Comparison of ENCODE assay signal across 1 cellular context in genomic region chr22:31339148-31339832, GRCh38.
A peak's percentile ranks its signal among the peaks of the same experiment; 100 is the strongest.
TF ChIP-seq lines count a peak whose summit lies in the region.

No MANE protein-coding gene starts in this region.

TF ChIP-seq in HepG2, 621 proteins besides CTCF, POLR2A, EP300 and RAD21 (continued from another document and continues in another):
- no peak for TF ChIP-seq NR3C1 (CRISPR knock-in tag; IDR thresholded peaks at IDR 0.05)
- TF ChIP-seq MNT (IDR thresholded peaks at IDR 0.05) = no peak
- TF ChIP-seq KLF13 (CRISPR knock-in tag; IDR thresholded peaks at IDR 0.05) = no peak
- TF ChIP-seq POLR2G (IDR thresholded peaks at IDR 0.05; ENCODE audit: low read depth, low read length) = peak; percentile 42
- TF ChIP-seq ZNF430 (CRISPR knock-in tag; IDR thresholded peaks at IDR 0.05) = no peak
- TF ChIP-seq SNAPC2 (CRISPR knock-in tag; IDR thresholded peaks at IDR 0.05) = peak; percentile 38; the same call in 1 of the 2 replicates
- no peak for TF ChIP-seq ZNF570 (CRISPR knock-in tag; IDR thresholded peaks at IDR 0.05; ENCODE audit: borderline replicate concordance)
- no peak for TF ChIP-seq CCDC6 (CRISPR knock-in tag; IDR thresholded peaks at IDR 0.05)
- no peak for TF ChIP-seq YEATS4 (CRISPR knock-in tag; IDR thresholded peaks at IDR 0.05; ENCODE audit: borderline replicate concordance)
- no peak for TF ChIP-seq CC2D1A (CRISPR knock-in tag; IDR thresholded peaks at IDR 0.05)
- no peak for TF ChIP-seq ZBTB2 (CRISPR knock-in tag; IDR thresholded peaks at IDR 0.05; ENCODE audit: low read depth)
- no peak for TF ChIP-seq ZFP41 (CRISPR knock-in tag; IDR thresholded peaks at IDR 0.05; ENCODE audit: borderline replicate concordance)
- peak; percentile 48; the same call in 1 of the 2 replicates for TF ChIP-seq ZNF292 (CRISPR knock-in tag; IDR thresholded peaks at IDR 0.05; ENCODE audit: borderline replicate concordance, low read depth)
- no peak for TF ChIP-seq NRL (CRISPR knock-in tag; IDR thresholded peaks at IDR 0.05; ENCODE audit: borderline replicate concordance)
- peak; percentile 55; the same call in 1 of the 2 replicates for TF ChIP-seq ZBTB43 (CRISPR knock-in tag; conservative IDR thresholded peaks at IDR 0.05)
- TF ChIP-seq TOE1 (CRISPR knock-in tag; IDR thresholded peaks at IDR 0.05) = no peak
- no peak for TF ChIP-seq MBD4 (IDR thresholded peaks at IDR 0.05; ENCODE audit: borderline replicate concordance, low read length)
- TF ChIP-seq PRDM15 (CRISPR knock-in tag; IDR thresholded peaks at IDR 0.05) = peak; percentile 95
- 0 out of 2 replicates have a peak, but pooled peaks have one; percentile 26 for TF ChIP-seq ZNF264 (CRISPR knock-in tag; IDR thresholded peaks at IDR 0.05)
- no peak for TF ChIP-seq ELF4 (CRISPR knock-in tag; IDR thresholded peaks at IDR 0.05; ENCODE audit: borderline replicate concordance)
- TF ChIP-seq GPBP1L1 (CRISPR knock-in tag; IDR thresholded peaks at IDR 0.05) = no peak
- TF ChIP-seq NFE2L1 (CRISPR knock-in tag; IDR thresholded peaks at IDR 0.05; ENCODE audit: borderline replicate concordance) = no peak
- TF ChIP-seq ATF4 (CRISPR knock-in tag; IDR thresholded peaks at IDR 0.05) = no peak
- TF ChIP-seq BRD4 (CRISPR knock-in tag; IDR thresholded peaks at IDR 0.05) = no peak
- TF ChIP-seq DZIP1 (CRISPR knock-in tag; IDR thresholded peaks at IDR 0.05) = no peak
- no peak for TF ChIP-seq THAP8 (CRISPR knock-in tag; IDR thresholded peaks at IDR 0.05; ENCODE audit: borderline replicate concordance)
- 0 out of 2 replicates have a peak, but pooled peaks have one; percentile 1 for TF ChIP-seq CEBPG (CRISPR knock-in tag; IDR thresholded peaks at IDR 0.05)
- no peak for TF ChIP-seq NFIB (CRISPR knock-in tag; IDR thresholded peaks at IDR 0.05; ENCODE audit: borderline replicate concordance)
- TF ChIP-seq NR2F1 (CRISPR knock-in tag; IDR thresholded peaks at IDR 0.05) = no peak
- no peak for TF ChIP-seq SIN3B (IDR thresholded peaks at IDR 0.05; ENCODE audit: low read length)
- no peak for TF ChIP-seq CENPX (CRISPR knock-in tag; IDR thresholded peaks at IDR 0.05)
- TF ChIP-seq CREB3 (CRISPR knock-in tag; IDR thresholded peaks at IDR 0.05) = no peak
- no peak for TF ChIP-seq MAZ (IDR thresholded peaks at IDR 0.05; ENCODE audit: borderline replicate concordance, low read depth, low read length)
- no peak for TF ChIP-seq MAZ (CRISPR knock-in tag; IDR thresholded peaks at IDR 0.05; ENCODE audit: low read depth)
- peak; percentile 92 for TF ChIP-seq NCOR1 (IDR thresholded peaks at IDR 0.05; ENCODE audit: borderline replicate concordance, low read length)
- no peak for TF ChIP-seq NR1H2 (CRISPR knock-in tag; IDR thresholded peaks at IDR 0.05; ENCODE audit: borderline replicate concordance, low read depth)
- no peak for TF ChIP-seq SCMH1 (CRISPR knock-in tag; IDR thresholded peaks at IDR 0.05; ENCODE audit: borderline replicate concordance)
- TF ChIP-seq NFYB (CRISPR knock-in tag; IDR thresholded peaks at IDR 0.05) = no peak
- TF ChIP-seq CBX1 (IDR thresholded peaks at IDR 0.05; ENCODE audit: low read depth) = no peak
- peak; percentile 82 for TF ChIP-seq SKI (IDR thresholded peaks at IDR 0.05; ENCODE audit: partially characterized antibody)
- no peak for TF ChIP-seq MLX (CRISPR knock-in tag; IDR thresholded peaks at IDR 0.05)
- TF ChIP-seq ZFAT (CRISPR knock-in tag; conservative IDR thresholded peaks at IDR 0.05) = no peak
- TF ChIP-seq STAT6 (CRISPR knock-in tag; IDR thresholded peaks at IDR 0.05; ENCODE audit: borderline replicate concordance) = no peak
- 0 out of 2 replicates have a peak, but pooled peaks have one; percentile 58 for TF ChIP-seq ZNF331 (CRISPR knock-in tag; IDR thresholded peaks at IDR 0.05)
- TF ChIP-seq ZBTB14 (CRISPR knock-in tag; IDR thresholded peaks at IDR 0.05) = no peak
